Comparison of ENCODE assay signal across 13 cellular contexts in genomic region chr2:134778372-134778771, GRCh38. TPM values are rescaled to one million over a fixed set of nuclear protein-coding genes. Genes with fewer than 3 reads are reported as not detected.
DNase-seq lines count a peak whose midpoint lies in the region; ATAC-seq, FAIRE-seq and TF ChIP-seq lines count a peak whose summit lies in the region.
"Had no signal": no experiment of that assay in that cellular context is flagged by ENCODE, and none has a peak within 500 bp of the region (broad histone marks: within the 10 kb centered on the region; RNA-seq: fewer than 3 reads in every experiment).

No MANE protein-coding gene starts in this region.

- H3K27ac ChIP-seq in Panc1 (ENCODE audit: low read length) (no peak overlapping the region), kidney (ENCODE audit: low read depth in 2 of 2, low read length in 2 of 2) (no peak overlapping the region)
- H3K27ac ChIP-seq: epithelial cell of prostate had no signal

- in situ Hi-C loops in Panc1 (cut with HindIII; ENCODE audit: low pct_unique_long_range_greater_than_20kb, low sequenced_read_pairs) = no loop called here

- no peak overlapping the region for H3K4me3 Mint-ChIP-seq in CD14-positive monocyte
- H3K4me3 Mint-ChIP-seq: activated CD4-positive, alpha-beta memory T cell treated with anti-CD3 and anti-CD28 coated beads for 36 hours had no signal

- intact Hi-C loops in CD14-positive monocyte (cut with micrococcal nuclease) (loop anchor here in 1 of 2 donors (10.0 kb wide), 1 partner anchor 54 kb away; no protein-coding TSS in a partner anchor), Panc1 (cut with micrococcal nuclease; ENCODE audit: unreplicated experiment) (no loop called here), kidney (cut with DNase I) (no loop called here)

- H3K9ac ChIP-seq in kidney (ENCODE audit: low read length in 2 of 2) = no peak overlapping the region

- H3K9me3 Mint-ChIP-seq in CD14-positive monocyte = no peaks in the 10 kb centered on the region
- H3K9me3 Mint-ChIP-seq: activated CD4-positive, alpha-beta memory T cell treated with anti-CD3 and anti-CD28 coated beads for 36 hours had no signal

- H3K9me3 ChIP-seq in Panc1 (ENCODE audit: control insufficient read depth, insufficient read depth, low read depth, low read length) (no peaks in the 10 kb centered on the region), kidney (ENCODE audit: control insufficient read depth in 1 of 2, low read length in 2 of 2) (no peaks in the 10 kb centered on the region)

- peaks cover 2 to 6% (median 6%) of the 10 kb centered on the region in 3 donors for H3K27me3 Mint-ChIP-seq in CD14-positive monocyte (ENCODE audit: low read depth in 3 of 3)
- H3K27me3 Mint-ChIP-seq: activated CD4-positive, alpha-beta memory T cell treated with anti-CD3 and anti-CD28 coated beads for 36 hours had no signal

- H3K4me1 ChIP-seq in Panc1 (ENCODE audit: control insufficient read depth, insufficient read depth, low read length) (no peaks in the 10 kb centered on the region), kidney (ENCODE audit: control insufficient read depth in 1 of 2, insufficient read depth in 1 of 2, low read depth in 1 of 2, low read length in 2 of 2) (no peaks in the 10 kb centered on the region)

- POLR2A ChIA-PET in Panc1 (lab: Charles Lee) = no interaction called here

- peaks cover 10% of the 10 kb centered on the region for H3K4me1 Mint-ChIP-seq in CD14-positive monocyte

- BruUV-seq in Panc1 (replicated peaks; lab: Mats Ljungman, UMichigan) = no TSS peak

- H3K27ac Mint-ChIP-seq in CD14-positive monocyte = no peak overlapping the region
- H3K27ac Mint-ChIP-seq: activated CD4-positive, alpha-beta memory T cell treated with anti-CD3 and anti-CD28 coated beads for 36 hours had no signal

- H3K36me3 ChIP-seq in Panc1 (ENCODE audit: control insufficient read depth, insufficient read depth, low read length) (no peaks in the 10 kb centered on the region), kidney (ENCODE audit: control insufficient read depth in 1 of 2, insufficient read depth in 2 of 2, low read length in 2 of 2) (no peaks in the 10 kb centered on the region)

- CTCF ChIA-PET in Panc1 (lab: Charles Lee) = no interaction called here

- FAIRE-seq in kidney (lab: Jason Lieb, UNC) (no peak), urothelium cell line (lab: Jason Lieb, UNC) (no peak)

- TF ChIP-seq CTCF in CD14-positive monocyte (IDR thresholded peaks at IDR 0.05) (peak; percentile 21), GM12874 (IDR thresholded peaks at IDR 0.05; ENCODE audit: insufficient read depth, low read depth, low read length) (peak; percentile 50), Panc1 (IDR thresholded peaks at IDR 0.05) (peak; percentile 73), kidney (IDR thresholded peaks at IDR 0.05; ENCODE audit: borderline replicate concordance, extremely low read depth, insufficient read depth) (peak; percentile 24)

- DNase-seq in CD14-positive monocyte (ENCODE audit: low spot score) = no peak
- no peak for DNase-seq in Panc1 (ENCODE audit: low read depth, low spot score)
- no peak for DNase-seq in kidney
- no peak for DNase-seq in NCI-H2227 treated with DMSO at 0.1 percent for 48 hours (lab: John Stamatoyannopoulos, UW)
- DNase-seq in urothelium cell line (ENCODE audit: low spot score) = no peak
- no peak for DNase-seq in activated T-cell treated with anti-CD3 and anti-CD28 coated beads, Interleukin-2, amount 50 U/mL, for 48 hours
- no peak for DNase-seq in EL
- DNase-seq: activated CD4-positive, alpha-beta memory T cell treated with anti-CD3 and anti-CD28 coated beads for 36 hours; DMS79 treated with DMSO at 0.1 percent for 48 hours; kidney glomerular epithelial cell; trophoblast cell had no signal

- H3K4me3 ChIP-seq in Panc1 (ENCODE audit: low read depth in 2 of 2, low read length in 2 of 2) (no peak overlapping the region), kidney (ENCODE audit: low read length in 2 of 2) (no peak overlapping the region)

- peaks cover 6% of the 10 kb centered on the region; the same call in 1 of the 2 replicates for H3K27me3 ChIP-seq in Panc1 (ENCODE audit: control insufficient read depth, insufficient read depth, low read length)

- H3K36me3 Mint-ChIP-seq in CD14-positive monocyte = no peaks in the 10 kb centered on the region
- H3K36me3 Mint-ChIP-seq: activated CD4-positive, alpha-beta memory T cell treated with anti-CD3 and anti-CD28 coated beads for 36 hours had no signal

- 0 out of 2 replicates have a peak, but pooled peaks have one; percentile 72 for ATAC-seq in Panc1

RNA-seq across cellular contexts. Expression of gene TMEM163, which starts 59.6 kb away (rescaled TPM):
- polyA plus RNA-seq in CD14-positive monocyte (not detected), kidney (ENCODE audit: insufficient read depth, low read depth, low replicate concordance) (2.6 TPM)
- total RNA-seq in Panc1 (2021; ENCODE audit: unreplicated experiment) (not detected), kidney (5.9 TPM)
- not detected for polyA plus RNA-seq in Panc1 (2012; ENCODE audit: insufficient read length)

Comparison
In these comparisons a context has a peak if more than half of its experiments do, and no peak if none do; other contexts are left out.
1. CTCF ChIP-seq: peak in every context shown above with its lines; median percentile 73 in Panc1; 50 in GM12874; 24 in kidney; 21 in CD14-positive monocyte.